Comparison of ENCODE assay signal across 1 cellular context in the genomic region with DNA sequence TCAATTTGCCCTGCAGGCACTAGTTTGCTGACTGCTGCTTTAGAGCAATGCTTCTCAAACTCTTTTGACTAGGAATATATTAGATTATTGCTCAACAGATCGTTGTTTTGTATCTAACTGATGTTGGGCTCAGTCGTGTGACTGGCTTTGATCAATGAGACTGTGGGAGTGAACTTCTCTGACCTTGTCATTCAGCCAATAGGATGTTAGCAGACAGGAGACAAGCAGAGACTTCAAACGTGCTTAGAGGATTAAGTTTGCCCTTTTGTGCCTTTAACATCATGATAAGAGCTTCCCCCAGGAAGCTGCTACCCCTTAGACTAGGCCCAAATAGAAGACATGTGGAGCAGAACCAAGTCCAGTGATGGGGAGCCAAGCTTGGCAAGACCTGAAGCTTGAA.
A peak's percentile ranks its signal among the peaks of the same experiment; 100 is the strongest.
TF ChIP-seq lines count a peak whose summit lies in the region.

No MANE protein-coding gene starts in this region.

TF ChIP-seq in HepG2, 621 proteins besides CTCF, POLR2A, EP300 and RAD21 (continued from another document and continues in another):
- TF ChIP-seq, protein P1, sequence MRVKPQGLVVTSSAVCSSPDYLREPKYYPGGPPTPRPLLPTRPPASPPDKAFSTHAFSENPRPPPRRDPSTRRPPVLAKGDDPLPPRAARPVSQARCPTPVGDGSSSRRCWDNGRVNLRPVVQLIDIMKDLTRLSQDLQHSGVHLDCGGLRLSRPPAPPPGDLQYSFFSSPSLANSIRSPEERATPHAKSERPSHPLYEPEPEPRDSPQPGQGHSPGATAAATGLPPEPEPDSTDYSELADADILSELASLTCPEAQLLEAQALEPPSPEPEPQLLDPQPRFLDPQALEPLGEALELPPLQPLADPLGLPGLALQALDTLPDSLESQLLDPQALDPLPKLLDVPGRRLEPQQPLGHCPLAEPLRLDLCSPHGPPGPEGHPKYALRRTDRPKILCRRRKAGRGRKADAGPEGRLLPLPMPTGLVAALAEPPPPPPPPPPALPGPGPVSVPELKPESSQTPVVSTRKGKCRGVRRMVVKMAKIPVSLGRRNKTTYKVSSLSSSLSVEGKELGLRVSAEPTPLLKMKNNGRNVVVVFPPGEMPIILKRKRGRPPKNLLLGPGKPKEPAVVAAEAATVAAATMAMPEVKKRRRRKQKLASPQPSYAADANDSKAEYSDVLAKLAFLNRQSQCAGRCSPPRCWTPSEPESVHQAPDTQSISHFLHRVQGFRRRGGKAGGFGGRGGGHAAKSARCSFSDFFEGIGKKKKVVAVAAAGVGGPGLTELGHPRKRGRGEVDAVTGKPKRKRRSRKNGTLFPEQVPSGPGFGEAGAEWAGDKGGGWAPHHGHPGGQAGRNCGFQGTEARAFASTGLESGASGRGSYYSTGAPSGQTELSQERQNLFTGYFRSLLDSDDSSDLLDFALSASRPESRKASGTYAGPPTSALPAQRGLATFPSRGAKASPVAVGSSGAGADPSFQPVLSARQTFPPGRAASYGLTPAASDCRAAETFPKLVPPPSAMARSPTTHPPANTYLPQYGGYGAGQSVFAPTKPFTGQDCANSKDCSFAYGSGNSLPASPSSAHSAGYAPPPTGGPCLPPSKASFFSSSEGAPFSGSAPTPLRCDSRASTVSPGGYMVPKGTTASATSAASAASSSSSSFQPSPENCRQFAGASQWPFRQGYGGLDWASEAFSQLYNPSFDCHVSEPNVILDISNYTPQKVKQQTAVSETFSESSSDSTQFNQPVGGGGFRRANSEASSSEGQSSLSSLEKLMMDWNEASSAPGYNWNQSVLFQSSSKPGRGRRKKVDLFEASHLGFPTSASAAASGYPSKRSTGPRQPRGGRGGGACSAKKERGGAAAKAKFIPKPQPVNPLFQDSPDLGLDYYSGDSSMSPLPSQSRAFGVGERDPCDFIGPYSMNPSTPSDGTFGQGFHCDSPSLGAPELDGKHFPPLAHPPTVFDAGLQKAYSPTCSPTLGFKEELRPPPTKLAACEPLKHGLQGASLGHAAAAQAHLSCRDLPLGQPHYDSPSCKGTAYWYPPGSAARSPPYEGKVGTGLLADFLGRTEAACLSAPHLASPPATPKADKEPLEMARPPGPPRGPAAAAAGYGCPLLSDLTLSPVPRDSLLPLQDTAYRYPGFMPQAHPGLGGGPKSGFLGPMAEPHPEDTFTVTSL (CRISPR knock-in tag; IDR thresholded peaks at IDR 0.05; ENCODE audit: borderline replicate concordance) = no peak
- TF ChIP-seq ZNF18 (CRISPR knock-in tag; IDR thresholded peaks at IDR 0.05; ENCODE audit: insufficient replicate concordance) (no peak), ZFX (CRISPR knock-in tag; IDR thresholded peaks at IDR 0.05; ENCODE audit: low read depth) (0 out of 2 replicates have a peak, but pooled peaks have one; percentile 51), TBX2 (CRISPR knock-in tag; IDR thresholded peaks at IDR 0.05; ENCODE audit: borderline replicate concordance) (peak; percentile 48; the same call in 1 of the 2 replicates), FIP1L1 (IDR thresholded peaks at IDR 0.05; ENCODE audit: borderline replicate concordance, insufficient read depth, low read depth, low read length) (no peak), SP140L (CRISPR knock-in tag; IDR thresholded peaks at IDR 0.05; ENCODE audit: borderline replicate concordance) (0 out of 2 replicates have a peak, but pooled peaks have one; percentile 44), TCF7 (IDR thresholded peaks at IDR 0.05; ENCODE audit: low read depth) (peak; percentile 86), NFIC (IDR thresholded peaks at IDR 0.05; ENCODE audit: low read length) (no peak), HOXD1 (CRISPR knock-in tag; IDR thresholded peaks at IDR 0.05) (0 out of 2 replicates have a peak, but pooled peaks have one; percentile 42), ZXDC (CRISPR knock-in tag; IDR thresholded peaks at IDR 0.05) (no peak), ZFP36L1 (CRISPR knock-in tag; IDR thresholded peaks at IDR 0.05) (no peak), ZNF557 (CRISPR knock-in tag; IDR thresholded peaks at IDR 0.05) (no peak), ZNF296 (CRISPR knock-in tag; conservative IDR thresholded peaks at IDR 0.05) (no peak), ELF1 (CRISPR knock-in tag; IDR thresholded peaks at IDR 0.05) (no peak), HHEX (CRISPR knock-in tag; IDR thresholded peaks at IDR 0.05) (no peak), YEATS4 (CRISPR knock-in tag; IDR thresholded peaks at IDR 0.05; ENCODE audit: borderline replicate concordance) (no peak), POGK (CRISPR knock-in tag; conservative IDR thresholded peaks at IDR 0.05) (no peak), HCFC1 (IDR thresholded peaks at IDR 0.05; ENCODE audit: low read depth, low read length) (no peak), KDM3A (CRISPR knock-in tag; IDR thresholded peaks at IDR 0.05; ENCODE audit: low read depth) (no peak), HDAC6 (IDR thresholded peaks at IDR 0.05; ENCODE audit: low read depth, low read length) (no peak), LCORL (IDR thresholded peaks at IDR 0.05) (no peak), LCORL (CRISPR knock-in tag; IDR thresholded peaks at IDR 0.05) (no peak), NFE2L1 (CRISPR knock-in tag; IDR thresholded peaks at IDR 0.05; ENCODE audit: borderline replicate concordance) (no peak), ZNF224 (CRISPR knock-in tag; IDR thresholded peaks at IDR 0.05) (no peak), FOXM1 (CRISPR knock-in tag; IDR thresholded peaks at IDR 0.05) (no peak), ZNF235 (CRISPR knock-in tag; IDR thresholded peaks at IDR 0.05; ENCODE audit: borderline replicate concordance) (no peak), HNRNPL (IDR thresholded peaks at IDR 0.05; ENCODE audit: low read depth, low read length) (no peak), GTF2F1 (IDR thresholded peaks at IDR 0.05; ENCODE audit: low read length) (no peak), MED13 (CRISPR knock-in tag; IDR thresholded peaks at IDR 0.05) (peak; percentile 29; the same call in 1 of the 2 replicates)
- TF ChIP-seq, protein P2, sequence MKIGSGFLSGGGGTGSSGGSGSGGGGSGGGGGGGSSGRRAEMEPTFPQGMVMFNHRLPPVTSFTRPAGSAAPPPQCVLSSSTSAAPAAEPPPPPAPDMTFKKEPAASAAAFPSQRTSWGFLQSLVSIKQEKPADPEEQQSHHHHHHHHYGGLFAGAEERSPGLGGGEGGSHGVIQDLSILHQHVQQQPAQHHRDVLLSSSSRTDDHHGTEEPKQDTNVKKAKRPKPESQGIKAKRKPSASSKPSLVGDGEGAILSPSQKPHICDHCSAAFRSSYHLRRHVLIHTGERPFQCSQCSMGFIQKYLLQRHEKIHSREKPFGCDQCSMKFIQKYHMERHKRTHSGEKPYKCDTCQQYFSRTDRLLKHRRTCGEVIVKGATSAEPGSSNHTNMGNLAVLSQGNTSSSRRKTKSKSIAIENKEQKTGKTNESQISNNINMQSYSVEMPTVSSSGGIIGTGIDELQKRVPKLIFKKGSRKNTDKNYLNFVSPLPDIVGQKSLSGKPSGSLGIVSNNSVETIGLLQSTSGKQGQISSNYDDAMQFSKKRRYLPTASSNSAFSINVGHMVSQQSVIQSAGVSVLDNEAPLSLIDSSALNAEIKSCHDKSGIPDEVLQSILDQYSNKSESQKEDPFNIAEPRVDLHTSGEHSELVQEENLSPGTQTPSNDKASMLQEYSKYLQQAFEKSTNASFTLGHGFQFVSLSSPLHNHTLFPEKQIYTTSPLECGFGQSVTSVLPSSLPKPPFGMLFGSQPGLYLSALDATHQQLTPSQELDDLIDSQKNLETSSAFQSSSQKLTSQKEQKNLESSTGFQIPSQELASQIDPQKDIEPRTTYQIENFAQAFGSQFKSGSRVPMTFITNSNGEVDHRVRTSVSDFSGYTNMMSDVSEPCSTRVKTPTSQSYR (CRISPR knock-in tag; IDR thresholded peaks at IDR 0.05; ENCODE audit: borderline replicate concordance) = no peak
- TF ChIP-seq, protein P3, sequence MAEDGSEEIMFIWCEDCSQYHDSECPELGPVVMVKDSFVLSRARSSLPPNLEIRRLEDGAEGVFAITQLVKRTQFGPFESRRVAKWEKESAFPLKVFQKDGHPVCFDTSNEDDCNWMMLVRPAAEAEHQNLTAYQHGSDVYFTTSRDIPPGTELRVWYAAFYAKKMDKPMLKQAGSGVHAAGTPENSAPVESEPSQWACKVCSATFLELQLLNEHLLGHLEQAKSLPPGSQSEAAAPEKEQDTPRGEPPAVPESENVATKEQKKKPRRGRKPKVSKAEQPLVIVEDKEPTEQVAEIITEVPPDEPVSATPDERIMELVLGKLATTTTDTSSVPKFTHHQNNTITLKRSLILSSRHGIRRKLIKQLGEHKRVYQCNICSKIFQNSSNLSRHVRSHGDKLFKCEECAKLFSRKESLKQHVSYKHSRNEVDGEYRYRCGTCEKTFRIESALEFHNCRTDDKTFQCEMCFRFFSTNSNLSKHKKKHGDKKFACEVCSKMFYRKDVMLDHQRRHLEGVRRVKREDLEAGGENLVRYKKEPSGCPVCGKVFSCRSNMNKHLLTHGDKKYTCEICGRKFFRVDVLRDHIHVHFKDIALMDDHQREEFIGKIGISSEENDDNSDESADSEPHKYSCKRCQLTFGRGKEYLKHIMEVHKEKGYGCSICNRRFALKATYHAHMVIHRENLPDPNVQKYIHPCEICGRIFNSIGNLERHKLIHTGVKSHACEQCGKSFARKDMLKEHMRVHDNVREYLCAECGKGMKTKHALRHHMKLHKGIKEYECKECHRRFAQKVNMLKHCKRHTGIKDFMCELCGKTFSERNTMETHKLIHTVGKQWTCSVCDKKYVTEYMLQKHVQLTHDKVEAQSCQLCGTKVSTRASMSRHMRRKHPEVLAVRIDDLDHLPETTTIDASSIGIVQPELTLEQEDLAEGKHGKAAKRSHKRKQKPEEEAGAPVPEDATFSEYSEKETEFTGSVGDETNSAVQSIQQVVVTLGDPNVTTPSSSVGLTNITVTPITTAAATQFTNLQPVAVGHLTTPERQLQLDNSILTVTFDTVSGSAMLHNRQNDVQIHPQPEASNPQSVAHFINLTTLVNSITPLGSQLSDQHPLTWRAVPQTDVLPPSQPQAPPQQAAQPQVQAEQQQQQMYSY (CRISPR knock-in tag; IDR thresholded peaks at IDR 0.05) = no peak
- TF ChIP-seq, protein P4, sequence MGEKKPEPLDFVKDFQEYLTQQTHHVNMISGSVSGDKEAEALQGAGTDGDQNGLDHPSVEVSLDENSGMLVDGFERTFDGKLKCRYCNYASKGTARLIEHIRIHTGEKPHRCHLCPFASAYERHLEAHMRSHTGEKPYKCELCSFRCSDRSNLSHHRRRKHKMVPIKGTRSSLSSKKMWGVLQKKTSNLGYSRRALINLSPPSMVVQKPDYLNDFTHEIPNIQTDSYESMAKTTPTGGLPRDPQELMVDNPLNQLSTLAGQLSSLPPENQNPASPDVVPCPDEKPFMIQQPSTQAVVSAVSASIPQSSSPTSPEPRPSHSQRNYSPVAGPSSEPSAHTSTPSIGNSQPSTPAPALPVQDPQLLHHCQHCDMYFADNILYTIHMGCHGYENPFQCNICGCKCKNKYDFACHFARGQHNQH (CRISPR knock-in tag; IDR thresholded peaks at IDR 0.05) = no peak
- TF ChIP-seq, protein P5, sequence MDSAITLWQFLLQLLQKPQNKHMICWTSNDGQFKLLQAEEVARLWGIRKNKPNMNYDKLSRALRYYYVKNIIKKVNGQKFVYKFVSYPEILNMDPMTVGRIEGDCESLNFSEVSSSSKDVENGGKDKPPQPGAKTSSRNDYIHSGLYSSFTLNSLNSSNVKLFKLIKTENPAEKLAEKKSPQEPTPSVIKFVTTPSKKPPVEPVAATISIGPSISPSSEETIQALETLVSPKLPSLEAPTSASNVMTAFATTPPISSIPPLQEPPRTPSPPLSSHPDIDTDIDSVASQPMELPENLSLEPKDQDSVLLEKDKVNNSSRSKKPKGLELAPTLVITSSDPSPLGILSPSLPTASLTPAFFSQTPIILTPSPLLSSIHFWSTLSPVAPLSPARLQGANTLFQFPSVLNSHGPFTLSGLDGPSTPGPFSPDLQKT (CRISPR knock-in tag; IDR thresholded peaks at IDR 0.05; ENCODE audit: borderline replicate concordance) = no peak
